28 cellular contexts compared by ENCODE assay signal in the genomic region with DNA sequence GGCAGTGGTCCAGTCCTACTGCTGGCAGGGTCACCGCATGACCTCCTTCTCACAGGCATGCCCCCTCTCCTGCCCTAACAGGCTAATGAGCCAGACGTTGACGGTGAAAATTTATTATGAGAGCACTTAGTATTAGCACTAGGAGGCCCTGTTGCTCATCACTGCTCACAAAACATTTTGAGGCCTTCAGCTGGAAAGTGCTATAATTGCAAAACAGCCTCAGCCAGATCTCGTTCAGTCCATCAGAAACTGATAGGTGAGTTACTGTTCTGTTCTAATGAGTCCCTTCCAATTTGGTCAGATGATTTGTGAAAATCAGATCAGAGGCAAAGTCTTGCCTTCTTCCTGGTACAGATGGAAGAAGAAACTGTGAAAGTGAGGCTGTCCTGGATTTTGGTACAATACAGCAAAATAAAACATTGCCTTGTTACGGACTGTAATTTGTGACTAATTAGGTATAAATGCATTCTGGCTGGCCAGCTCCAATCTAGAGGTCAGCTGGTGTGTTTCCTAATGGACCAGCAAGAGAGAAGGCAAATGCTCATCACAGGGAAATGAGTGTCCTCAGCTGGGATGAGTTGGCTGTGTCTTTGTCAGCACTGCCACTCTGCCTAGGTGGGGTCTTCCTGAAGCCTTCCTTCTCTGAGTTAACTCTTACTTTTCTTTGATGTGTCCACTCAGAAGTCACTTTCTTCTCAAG.
DNase-seq lines count a peak whose midpoint lies in the region; ATAC-seq and TF ChIP-seq lines count a peak whose summit lies in the region.
"Had no signal": no experiment of that assay in that cellular context is flagged by ENCODE, and none has a peak within 500 bp of the region (broad histone marks: within the 10 kb centered on the region; RNA-seq: fewer than 3 reads in every experiment).

No MANE protein-coding gene starts in this region.

- H2AFZ ChIP-seq in mesenchymal stem cell (ENCODE audit: low read depth, low read length): no peak overlapping the region

- WGBS in mesenchymal stem cell: 50% methylated on average over 5 of the region's 5 CpGs

- H2BK15ac ChIP-seq in mesenchymal stem cell (ENCODE audit: low read depth, poor library complexity, severe bottlenecking): no peak overlapping the region

- H3K9me3 Mint-ChIP-seq in Calu3 (ENCODE audit: low read depth, unreplicated experiment): peaks cover 4% of the 10 kb centered on the region
- H3K9me3 Mint-ChIP-seq in Caco-2 (ENCODE audit: unreplicated experiment): no peaks in the 10 kb centered on the region
- H3K9me3 Mint-ChIP-seq: activated naive CD8-positive, alpha-beta T cell treated with anti-CD3 and anti-CD28 coated beads, Interleukin-2, amount 10 ng/mL, durations not matched to agents 7 days and 5 days; activated T-helper 2 cell treated with anti-CD3 and anti-CD28 coated beads, Interferon-gamma antibody, Interleukin-2, Interleukin-4, amounts not matched to agents 10 μg/mL and 5 μg/mL and 100 μg/mL, durations not matched to agents 14 hours and 24 hours and 36 hours; naive B cell had no signal

- H3K27ac Mint-ChIP-seq in Calu3 (ENCODE audit: unreplicated experiment): peak overlapping the region; percentile 15
- no peak overlapping the region for H3K27ac Mint-ChIP-seq in Caco-2 (ENCODE audit: unreplicated experiment)
- H3K27ac Mint-ChIP-seq: activated naive CD8-positive, alpha-beta T cell treated with anti-CD3 and anti-CD28 coated beads, Interleukin-2, amount 10 ng/mL, durations not matched to agents 7 days and 5 days; activated T-helper 2 cell treated with anti-CD3 and anti-CD28 coated beads, Interferon-gamma antibody, Interleukin-2, Interleukin-4, amounts not matched to agents 10 μg/mL and 5 μg/mL and 100 μg/mL, durations not matched to agents 14 hours and 24 hours and 36 hours; T-helper 17 cell had no signal

- no peak for DNase-seq in Calu3
- peak; percentile 38 for DNase-seq in HT1080 (ENCODE audit: low read depth)
- DNase-seq in cardiac fibroblast (ENCODE audit: low read depth in 2 of 2): peak; percentile 33 to 75
- DNase-seq in mesenchymal stem cell: peak; percentile 62
- DNase-seq in NCI-H446 (lab: John Stamatoyannopoulos, UW): no peak
- DNase-seq in Caco-2: no peak
- no peak for DNase-seq in caudate nucleus (lab: John Stamatoyannopoulos, UW)
- DNase-seq: activated CD4-positive, alpha-beta T cell treated with anti-CD3 and anti-CD28 coated beads, Interleukin-2, amount 50 U/mL, for 1 hour; activated naive CD8-positive, alpha-beta T cell treated with anti-CD3 and anti-CD28 coated beads, Interleukin-2, amount 10 ng/mL, durations not matched to agents 7 days and 5 days; CD4-positive, CD25-positive, alpha-beta regulatory T cell; dorsolateral prefrontal cortex; left colon; mesendoderm; naive B cell; NCI-H1436; NCI-H748 treated with DMSO at 0.1 percent for 48 hours; ovary; right lobe of liver; stimulated activated CD4-positive, alpha-beta T cell treated with anti-CD3 and anti-CD28 coated beads, Interleukin-2, amount 100 ng/mL, for 24 hours; stimulated activated naive CD4-positive, alpha-beta T cell; T-helper 17 cell had no signal

- no peak for ATAC-seq in GM21381 (IDR thresholded peaks at IDR 0.05; ENCODE audit: unreplicated experiment)
- ATAC-seq: HepG2, left colon, right lobe of liver, T-helper 17 cell had no signal

- H3K4ac ChIP-seq in mesenchymal stem cell (ENCODE audit: low read depth in 1 of 2, low read length in 2 of 2): no peak overlapping the region

- H3K36me3 ChIP-seq in mesenchymal stem cell (ENCODE audit: control insufficient read depth in 1 of 2, insufficient read depth in 2 of 2, low read depth in 1 of 2, low read length in 2 of 2): no peaks in the 10 kb centered on the region
- H3K36me3 ChIP-seq in Caco-2 (ENCODE audit: control insufficient read depth, insufficient read depth, low read length): no peaks in the 10 kb centered on the region
- H3K36me3 ChIP-seq: breast epithelium, ovary, right lobe of liver, SJSA1, thoracic aorta had no signal

- POLR2A ChIA-PET in Caco-2 (lab: Charles Lee): no interaction called here

- H3K9me3 ChIP-seq in mesenchymal stem cell (ENCODE audit: control insufficient read depth, low read length) (no peaks in the 10 kb centered on the region), Caco-2 (no peaks in the 10 kb centered on the region)
- H3K9me3 ChIP-seq: breast epithelium, ovary, right lobe of liver, SJSA1, thoracic aorta had no signal

- peak overlapping the region; percentile 63 for H4K8ac ChIP-seq in mesenchymal stem cell (ENCODE audit: low read length)

- H3K27me3 Mint-ChIP-seq in Calu3 (ENCODE audit: unreplicated experiment): no peaks in the 10 kb centered on the region
- H3K27me3 Mint-ChIP-seq in Caco-2 (ENCODE audit: insufficient read depth, unreplicated experiment): peaks cover 6% of the 10 kb centered on the region
- H3K27me3 Mint-ChIP-seq: CD4-positive, CD25-positive, alpha-beta regulatory T cell; naive B cell; T-helper 17 cell had no signal

- no peak overlapping the region for H3K4me3 Mint-ChIP-seq in Calu3 (ENCODE audit: low read depth, unreplicated experiment)
- H3K4me3 Mint-ChIP-seq in Caco-2 (ENCODE audit: unreplicated experiment): no peak overlapping the region
- H3K4me3 Mint-ChIP-seq: activated naive CD8-positive, alpha-beta T cell treated with anti-CD3 and anti-CD28 coated beads, Interleukin-2, amount 10 ng/mL, durations not matched to agents 7 days and 5 days; CD4-positive, CD25-positive, alpha-beta regulatory T cell; naive B cell had no signal

- H3K27ac ChIP-seq in mesenchymal stem cell (ENCODE audit: low read length, poor library complexity, severe bottlenecking) (no peak overlapping the region), caudate nucleus (ENCODE audit: low read depth, low read length) (no peak overlapping the region)
- H3K27ac ChIP-seq: breast epithelium, dorsolateral prefrontal cortex, ovary, right lobe of liver, SJSA1, thoracic aorta, VCaP had no signal

- H3K14ac ChIP-seq in mesenchymal stem cell (ENCODE audit: low read length in 2 of 2): no peak overlapping the region

- H2AK5ac ChIP-seq in mesenchymal stem cell (ENCODE audit: low read length, severe bottlenecking): no peak overlapping the region

- H3K4me1 Mint-ChIP-seq in Calu3 (ENCODE audit: low read depth, unreplicated experiment) (no peaks in the 10 kb centered on the region), Caco-2 (ENCODE audit: low read depth, unreplicated experiment) (no peaks in the 10 kb centered on the region)
- H3K4me1 Mint-ChIP-seq: activated naive CD8-positive, alpha-beta T cell treated with anti-CD3 and anti-CD28 coated beads, Interleukin-2, amount 10 ng/mL, durations not matched to agents 7 days and 5 days had no signal

- H3K27me3 ChIP-seq in mesenchymal stem cell (ENCODE audit: control insufficient read depth in 1 of 2, insufficient read depth in 1 of 2, low read length in 2 of 2) (no peaks in the 10 kb centered on the region), Caco-2 (replicated peaks; ENCODE audit: control insufficient read depth, insufficient read depth, low read length) (no peaks in the 10 kb centered on the region)
- H3K27me3 ChIP-seq: breast epithelium, dorsolateral prefrontal cortex, ovary, right lobe of liver, SJSA1 had no signal

- BruUV-seq in Calu3 (replicated peaks; lab: Mats Ljungman, UMichigan): no TSS peak
- no TSS peak for BruUV-seq in Caco-2 (replicated peaks; lab: Mats Ljungman, UMichigan)

- H3K18ac ChIP-seq in mesenchymal stem cell (ENCODE audit: low read depth in 1 of 2, low read length in 2 of 2): peak overlapping the region; percentile 28 to 30

- TF ChIP-seq CTCF in Calu3 (IDR thresholded peaks at IDR 0.05; ENCODE audit: unreplicated experiment): no peak
- no peak for TF ChIP-seq CTCF in cardiac fibroblast (IDR thresholded peaks at IDR 0.05; ENCODE audit: low read depth, low read length)
- TF ChIP-seq CTCF in Caco-2 (IDR thresholded peaks at IDR 0.05; ENCODE audit: insufficient read depth in 1 of 2, low read depth in 1 of 2, low read length in 1 of 2, severe bottlenecking in 1 of 2, unreplicated experiment in 1 of 2): no peak

- no peak overlapping the region for H3K4me3 ChIP-seq in cardiac fibroblast (replicated peaks in 1 of 2; ENCODE audit: low read depth in 2 of 2, low read length in 2 of 2)
- H3K4me3 ChIP-seq in mesenchymal stem cell (ENCODE audit: insufficient read depth in 1 of 2, low read depth in 1 of 2, low read length in 2 of 2): no peak overlapping the region
- H3K4me3 ChIP-seq in Caco-2 (ENCODE audit: low read depth, low read length): no peak overlapping the region
- H3K4me3 ChIP-seq: breast epithelium, dorsolateral prefrontal cortex, ovary, right lobe of liver, SJSA1, thoracic aorta had no signal

- H3K23ac ChIP-seq in mesenchymal stem cell (ENCODE audit: low read length in 2 of 2): no peak overlapping the region

- H4K91ac ChIP-seq in mesenchymal stem cell (ENCODE audit: low read length): peak overlapping the region; percentile 36

- H3K9ac ChIP-seq in mesenchymal stem cell (ENCODE audit: low read length): peak overlapping the region; percentile 28

- H3K4me1 ChIP-seq in mesenchymal stem cell (ENCODE audit: control insufficient read depth, insufficient read depth, low read depth, low read length) (peaks cover 2% of the 10 kb centered on the region), Caco-2 (peaks cover 6% of the 10 kb centered on the region)
- H3K4me1 ChIP-seq: breast epithelium, right lobe of liver, SJSA1 had no signal

- no peak overlapping the region for H2BK5ac ChIP-seq in mesenchymal stem cell (ENCODE audit: low read depth, low read length, poor library complexity, severe bottlenecking)

- no peaks in the 10 kb centered on the region for H3K79me1 ChIP-seq in mesenchymal stem cell (replicated peaks; ENCODE audit: low read length, poor library complexity, severe bottlenecking)

- H3K36me3 Mint-ChIP-seq in Calu3 (ENCODE audit: insufficient read depth, unreplicated experiment) (no peaks in the 10 kb centered on the region), Caco-2 (ENCODE audit: insufficient read depth, unreplicated experiment) (no peaks in the 10 kb centered on the region)
- H3K36me3 Mint-ChIP-seq: activated naive CD8-positive, alpha-beta T cell treated with anti-CD3 and anti-CD28 coated beads, Interleukin-2, amount 10 ng/mL, durations not matched to agents 7 days and 5 days had no signal

- CTCF ChIA-PET in Calu3 (lab: Charles Lee) (interaction anchor here (0.5 kb wide), 1 partner anchor 327 kb away, joined by 3 read pairs; no protein-coding TSS in a partner anchor), Caco-2 (lab: Charles Lee) (no interaction called here)

- peak overlapping the region in 1 of 2 experiments; percentile 4 for H2BK12ac ChIP-seq in mesenchymal stem cell (ENCODE audit: low read length in 2 of 2)

- intact Hi-C loops in Calu3 (cut with micrococcal nuclease; ENCODE audit: unreplicated experiment) (no loop called here), Caco-2 (cut with micrococcal nuclease; ENCODE audit: unreplicated experiment) (no loop called here)

- no peak overlapping the region for H3K4me2 ChIP-seq in mesenchymal stem cell (ENCODE audit: low read length, poor library complexity, severe bottlenecking)

- H2BK120ac ChIP-seq in mesenchymal stem cell (ENCODE audit: low read depth, low read length): no peak overlapping the region

Comparison
In these comparisons a context has a peak if more than half of its experiments do, and no peak if none do; other contexts are left out.
1. DNase-seq: peak in HT1080 (single experiment), cardiac fibroblast (2 of 2) and mesenchymal stem cell (single experiment); none in Calu3 (single experiment), NCI-H446 (0 of 2), Caco-2 (0 of 2) and caudate nucleus (0 of 61).